12 cellular contexts compared by ENCODE assay signal in genomic region chr9:110115868-110116542, GRCh38.
DNase-seq lines count a peak whose midpoint lies in the region; ATAC-seq and TF ChIP-seq lines count a peak whose summit lies in the region.
"Had no signal": no experiment of that assay in that cellular context is flagged by ENCODE, and none has a peak within 500 bp of the region (broad histone marks: within the 10 kb centered on the region; RNA-seq: fewer than 3 reads in every experiment).

No MANE protein-coding gene starts in this region.

- in situ Hi-C loops in G401 (cut with HindIII; ENCODE audit: low sequenced_read_pairs): no loop called here

- peak; percentile 92 for DNase-seq in ELR (ENCODE audit: low read depth)
- no peak for DNase-seq in RWPE2 (ENCODE audit: low spot score)
- DNase-seq in fibroblast of peridontal ligament (ENCODE audit: extremely low read depth): peak; percentile 81
- no peak for DNase-seq in progenitor cell of endocrine pancreas (ENCODE audit: low spot score, unreplicated experiment)
- DNase-seq in G401 (ENCODE audit: low spot score): no peak
- DNase-seq in activated T-cell treated with anti-CD3 and anti-CD28 coated beads, Interleukin-2, amount 50 U/mL, for 4 hours: no peak
- DNase-seq: activated CD4-positive, alpha-beta memory T cell treated with anti-CD3 and anti-CD28 coated beads for 36 hours; activated naive CD8-positive, alpha-beta T cell treated with anti-CD3 and anti-CD28 coated beads, Interleukin-2, amount 50 U/mL, for 24 hours; stimulated activated CD4-positive, alpha-beta T cell treated with anti-CD3 and anti-CD28 coated beads, Interleukin-4, amount 100 ng/mL, for 1 hour had no signal

- no peaks in the 10 kb centered on the region for H3K27me3 ChIP-seq in RWPE2 (ENCODE audit: insufficient read depth, poor library complexity, severe bottlenecking)

- H3K36me3 Mint-ChIP-seq in progenitor cell of endocrine pancreas (ENCODE audit: insufficient read depth): no peaks in the 10 kb centered on the region
- peaks cover 3% of the 10 kb centered on the region for H3K36me3 Mint-ChIP-seq in activated T-cell treated with anti-CD3 and anti-CD28 coated beads, Interleukin-2, amount 50 U/mL, for 4 hours (ENCODE audit: insufficient read depth)
- H3K36me3 Mint-ChIP-seq: activated CD4-positive, alpha-beta memory T cell treated with anti-CD3 and anti-CD28 coated beads for 36 hours had no signal

- no peaks in the 10 kb centered on the region for H3K9me3 Mint-ChIP-seq in progenitor cell of endocrine pancreas (ENCODE audit: low read depth)
- H3K9me3 Mint-ChIP-seq in activated T-cell treated with anti-CD3 and anti-CD28 coated beads, Interleukin-2, amount 50 U/mL, for 4 hours: no peaks in the 10 kb centered on the region
- H3K9me3 Mint-ChIP-seq: activated CD4-positive, alpha-beta memory T cell treated with anti-CD3 and anti-CD28 coated beads for 36 hours; activated naive CD8-positive, alpha-beta T cell treated with anti-CD3 and anti-CD28 coated beads, Interleukin-2, amount 50 U/mL, for 24 hours had no signal

- H3K9me3 ChIP-seq in RWPE2 (ENCODE audit: severe bottlenecking): no peaks in the 10 kb centered on the region

- peak overlapping the region; percentile 33 for H3K27ac Mint-ChIP-seq in progenitor cell of endocrine pancreas
- H3K27ac Mint-ChIP-seq: activated CD4-positive, alpha-beta memory T cell treated with anti-CD3 and anti-CD28 coated beads for 36 hours; activated naive CD8-positive, alpha-beta T cell treated with anti-CD3 and anti-CD28 coated beads, Interleukin-2, amount 50 U/mL, for 24 hours had no signal

- H3K4me1 Mint-ChIP-seq in progenitor cell of endocrine pancreas (ENCODE audit: low read depth): peaks cover 4% of the 10 kb centered on the region
- H3K4me1 Mint-ChIP-seq in activated T-cell treated with anti-CD3 and anti-CD28 coated beads, Interleukin-2, amount 50 U/mL, for 4 hours (ENCODE audit: low read depth): no peaks in the 10 kb centered on the region

- TF ChIP-seq CTCF in RWPE2 (IDR thresholded peaks at IDR 0.05; ENCODE audit: poor library complexity, severe bottlenecking) (no peak), progenitor cell of endocrine pancreas (IDR thresholded peaks at IDR 0.05; ENCODE audit: unreplicated experiment) (no peak)

- ATAC-seq in RWPE2 (ENCODE audit: low read depth) (peak; percentile 87), HG02610 (IDR thresholded peaks at IDR 0.05; ENCODE audit: unreplicated experiment) (no peak), GM19452 (IDR thresholded peaks at IDR 0.05; ENCODE audit: unreplicated experiment) (no peak)
- no peak for ATAC-seq in activated T-cell treated with anti-CD3 and anti-CD28 coated beads, Interleukin-2, amount 50 U/mL, for 4 hours
- ATAC-seq: activated naive CD8-positive, alpha-beta T cell treated with anti-CD3 and anti-CD28 coated beads, Interleukin-2, amount 50 U/mL, for 24 hours; K562 had no signal

- H3K36me3 ChIP-seq in RWPE2 (ENCODE audit: low read depth): peaks cover 22% of the 10 kb centered on the region

- peaks cover 10% of the 10 kb centered on the region for H3K27me3 Mint-ChIP-seq in progenitor cell of endocrine pancreas
- no peaks in the 10 kb centered on the region for H3K27me3 Mint-ChIP-seq in activated T-cell treated with anti-CD3 and anti-CD28 coated beads, Interleukin-2, amount 50 U/mL, for 4 hours (ENCODE audit: low read depth)
- H3K27me3 Mint-ChIP-seq: activated CD4-positive, alpha-beta memory T cell treated with anti-CD3 and anti-CD28 coated beads for 36 hours; activated naive CD8-positive, alpha-beta T cell treated with anti-CD3 and anti-CD28 coated beads, Interleukin-2, amount 50 U/mL, for 24 hours had no signal

- peaks cover 44% of the 10 kb centered on the region for H3K4me1 ChIP-seq in RWPE2 (ENCODE audit: insufficient read depth, poor library complexity, severe bottlenecking)

- H3K4me3 ChIP-seq in RWPE2 (ENCODE audit: severe bottlenecking): no peak overlapping the region
- H3K4me3 ChIP-seq: K562 had no signal

- no peak overlapping the region for H3K4me3 Mint-ChIP-seq in progenitor cell of endocrine pancreas (ENCODE audit: low read depth)
- H3K4me3 Mint-ChIP-seq in activated T-cell treated with anti-CD3 and anti-CD28 coated beads, Interleukin-2, amount 50 U/mL, for 4 hours: no peak overlapping the region
- H3K4me3 Mint-ChIP-seq: activated CD4-positive, alpha-beta memory T cell treated with anti-CD3 and anti-CD28 coated beads for 36 hours; activated naive CD8-positive, alpha-beta T cell treated with anti-CD3 and anti-CD28 coated beads, Interleukin-2, amount 50 U/mL, for 24 hours had no signal

- H3K27ac ChIP-seq in RWPE2 (ENCODE audit: poor library complexity, severe bottlenecking): peak overlapping the region; percentile 96

Comparison
In these comparisons a context has a peak if more than half of its experiments do, and no peak if none do; other contexts are left out.
1. DNase-seq: peak in ELR (single experiment) and fibroblast of peridontal ligament (single experiment); none in RWPE2 (single experiment), progenitor cell of endocrine pancreas (single experiment), G401 (single experiment) and activated T-cell treated with anti-CD3 and anti-CD28 coated beads, Interleukin-2, amount 50 U/mL, for 4 hours (single experiment).